29 cellular contexts compared by ENCODE assay signal in genomic region chr10:71789871-71790270, GRCh38.
"Had no signal": no experiment of that assay in that cellular context is flagged by ENCODE, and none has a peak within 500 bp of the region (broad histone marks: within the 10 kb centered on the region; RNA-seq: fewer than 3 reads in every experiment).

No MANE protein-coding gene starts in this region.

- H3K4me1 ChIP-seq: adrenal gland, SJCRH30 had no signal

- DNase-seq: activated CD4-positive, alpha-beta memory T cell treated with anti-CD3 and anti-CD28 coated beads, Interleukin-2, amount 10 ng/mL, durations not matched to agents 7 days and 5 days; activated CD4-positive, alpha-beta T cell treated with anti-CD3 and anti-CD28 coated beads for 1 hour; activated CD4-positive, alpha-beta T cell treated with anti-CD3 and anti-CD28 coated beads for 48 hours; activated CD4-positive, CD25-positive, alpha-beta regulatory T cell; activated gamma-delta T cell treated with Interleukin-2 at 50 U/mL for 16 hours; activated naive CD4-positive, alpha-beta T cell treated with anti-CD3 and anti-CD28 coated beads for 36 hours; activated T-cell treated with anti-CD3 and anti-CD28 coated beads, Interleukin-2, amount 50 U/mL, for 24 hours; adrenal gland; anterior cingulate cortex; central memory CD4-positive, alpha-beta T cell; KG1; NCI-H1092 treated with DMSO at 0.1 percent for 48 hours; NCI-H1417; NCI-H146; NCI-H187; NCI-H2029 treated with DMSO at 0.1 percent for 48 hours; NCI-H2107; NCI-H2171; NCI-H510A; NCI-H526; NCI-H748 treated with DMSO at 0.1 percent for 48 hours; OCI-M1; SHP77; SJCRH30; T1000; WERI-Rb-1 had no signal

- H3K27me3 Mint-ChIP-seq: activated T-cell treated with anti-CD3 and anti-CD28 coated beads, Interleukin-2, amount 50 U/mL, for 24 hours had no signal

- H3K4me3 Mint-ChIP-seq: activated CD4-positive, alpha-beta memory T cell treated with anti-CD3 and anti-CD28 coated beads, Interleukin-2, amount 10 ng/mL, durations not matched to agents 7 days and 5 days; activated naive CD4-positive, alpha-beta T cell treated with anti-CD3 and anti-CD28 coated beads for 36 hours; activated T-cell treated with anti-CD3 and anti-CD28 coated beads, Interleukin-2, amount 50 U/mL, for 24 hours; brain had no signal

- H3K9me3 Mint-ChIP-seq: activated CD4-positive, alpha-beta memory T cell treated with anti-CD3 and anti-CD28 coated beads, Interleukin-2, amount 10 ng/mL, durations not matched to agents 7 days and 5 days; activated naive CD4-positive, alpha-beta T cell treated with anti-CD3 and anti-CD28 coated beads for 36 hours; activated naive CD4-positive, alpha-beta T cell treated with anti-CD3 and anti-CD28 coated beads, Interleukin-2, amount 50 U/mL, for 72 hours; activated T-cell treated with anti-CD3 and anti-CD28 coated beads, Interleukin-2, amount 50 U/mL, for 24 hours had no signal

- H3K4me1 Mint-ChIP-seq: brain had no signal

- H3K9me3 ChIP-seq: adrenal gland, SJCRH30 had no signal

- H3K27ac ChIP-seq: adrenal gland, SJCRH30, SK-N-MC, WERI-Rb-1 had no signal

- H3K4me3 ChIP-seq: adrenal gland, SJCRH30, SK-N-MC had no signal

- H3K36me3 Mint-ChIP-seq: activated naive CD4-positive, alpha-beta T cell treated with anti-CD3 and anti-CD28 coated beads, Interleukin-2, amount 50 U/mL, for 72 hours; brain had no signal

- H3K36me3 ChIP-seq: adrenal gland, SJCRH30 had no signal

- H3K27me3 ChIP-seq: adrenal gland, SJCRH30 had no signal

- H3K27ac Mint-ChIP-seq: activated CD4-positive, alpha-beta memory T cell treated with anti-CD3 and anti-CD28 coated beads, Interleukin-2, amount 10 ng/mL, durations not matched to agents 7 days and 5 days; activated naive CD4-positive, alpha-beta T cell treated with anti-CD3 and anti-CD28 coated beads for 36 hours; activated naive CD4-positive, alpha-beta T cell treated with anti-CD3 and anti-CD28 coated beads, Interleukin-2, amount 50 U/mL, for 72 hours; activated T-cell treated with anti-CD3 and anti-CD28 coated beads, Interleukin-2, amount 50 U/mL, for 24 hours; brain had no signal
